Comparison of ENCODE assay signal across 17 cellular contexts in genomic region chr22:44379817-44380560, GRCh38.
DNase-seq lines count a peak whose midpoint lies in the region; ATAC-seq and TF ChIP-seq lines count a peak whose summit lies in the region.
"Had no signal": no experiment of that assay in that cellular context is flagged by ENCODE, and none has a peak within 500 bp of the region (broad histone marks: within the 10 kb centered on the region; RNA-seq: fewer than 3 reads in every experiment).

No MANE protein-coding gene starts in this region.

- peaks cover 9% of the 10 kb centered on the region for H3K36me3 Mint-ChIP-seq in chondrocyte (ENCODE audit: low read depth)
- peaks cover 10% of the 10 kb centered on the region for H3K36me3 Mint-ChIP-seq in stimulated activated memory B cell treated with anti-CD40 and anti-IgM and Interleukin-4, amounts not matched to agents 10 μg/mL and 1 μg/mL and 100 μg/mL, for 72 hours

- intact Hi-C loops in IMR-90 (cut with micrococcal nuclease) (no loop called here), right lobe of liver (cut with DNase I) (no loop called here), testis (cut with DNase I; ENCODE audit: low total_unique reads) (no loop called here)

- dilution Hi-C loops in IMR-90 (cut with HindIII; ENCODE audit: low sequenced_read_pairs, unreplicated experiment) = no loop called here

- no peak overlapping the region for H3K4ac ChIP-seq in IMR-90 (ENCODE audit: low read depth, low read length)

- H2BK15ac ChIP-seq in IMR-90 (ENCODE audit: low read depth, low read length) = no peak overlapping the region

- no peak overlapping the region for H4K5ac ChIP-seq in IMR-90 (ENCODE audit: low read depth, low read length)

- H2AFZ ChIP-seq in IMR-90 (replicated peaks; ENCODE audit: low read length, poor library complexity) = no peak overlapping the region
- H2AFZ ChIP-seq: PC-9 had no signal

- H2AK9ac ChIP-seq in IMR-90 (replicated peaks; ENCODE audit: low read depth, low read length, poor library complexity) = no peak overlapping the region

- BruUV-seq in IMR-90 (replicated peaks; lab: Mats Ljungman, UMichigan) = no TSS peak

- no peak overlapping the region; the same call in 1 of the 2 replicates for H3K4me2 ChIP-seq in IMR-90 (ENCODE audit: low read depth, low read length)
- H3K4me2 ChIP-seq: PC-9 had no signal

- POLR2A ChIA-PET in IMR-90 (lab: Charles Lee; ENCODE audit: unreplicated experiment) = no interaction called here

- no peak overlapping the region for H4K8ac ChIP-seq in IMR-90 (ENCODE audit: low read depth in 2 of 2, low read length in 2 of 2)

- no peak for TF ChIP-seq RAD21 in IMR-90 (IDR thresholded peaks at IDR 0.05; ENCODE audit: low read length)

- TF ChIP-seq CTCF in IMR-90 (conservative IDR thresholded peaks at IDR 0.05; ENCODE audit: low read depth, low read length) (no peak), chondrocyte (IDR thresholded peaks at IDR 0.05) (no peak), right lobe of liver (IDR thresholded peaks at IDR 0.05) (no peak), testis (IDR thresholded peaks at IDR 0.05) (no peak)

- H3K14ac ChIP-seq in IMR-90 (replicated peaks; ENCODE audit: low read depth, low read length) = no peak overlapping the region

- H3K4me3 Mint-ChIP-seq in chondrocyte (ENCODE audit: unreplicated experiment) = no peak overlapping the region
- no peak overlapping the region for H3K4me3 Mint-ChIP-seq in stimulated activated memory B cell treated with anti-CD40 and anti-IgM and Interleukin-4, amounts not matched to agents 10 μg/mL and 1 μg/mL and 100 μg/mL, for 72 hours
- H3K4me3 Mint-ChIP-seq: B cell; CD4-positive, alpha-beta memory T cell had no signal

- H4K91ac ChIP-seq in IMR-90 (ENCODE audit: insufficient read depth, low read depth, low read length) = no peak overlapping the region

- H3K27me3 Mint-ChIP-seq in chondrocyte (ENCODE audit: low read depth) = peaks cover 50% of the 10 kb centered on the region
- peaks cover 39% of the 10 kb centered on the region for H3K27me3 Mint-ChIP-seq in stimulated activated memory B cell treated with anti-CD40 and anti-IgM and Interleukin-4, amounts not matched to agents 10 μg/mL and 1 μg/mL and 100 μg/mL, for 72 hours

- H2BK120ac ChIP-seq in IMR-90 (ENCODE audit: low read depth, low read length) = no peak overlapping the region

- H2AK5ac ChIP-seq in IMR-90 (ENCODE audit: low read depth, low read length) = no peak overlapping the region

- ATAC-seq in IMR-90 (ENCODE audit: low read depth) = peak; percentile 42; the same call in 1 of the 2 replicates
- ATAC-seq in right lobe of liver = no peak
- peak; percentile 3 for ATAC-seq in stimulated activated memory B cell treated with anti-CD40 and anti-IgM and Interleukin-4, amounts not matched to agents 10 μg/mL and 1 μg/mL and 100 μg/mL, for 72 hours
- ATAC-seq in GM19324 (IDR thresholded peaks at IDR 0.05; ENCODE audit: low FRiP score, unreplicated experiment) = no peak

- no peak overlapping the region for H3K56ac ChIP-seq in IMR-90 (ENCODE audit: extremely low read depth, insufficient read depth, low read length)

- no peak for DNase-seq in IMR-90
- peak; percentile 56 for DNase-seq in chondrocyte (ENCODE audit: low spot score)
- DNase-seq in right lobe of liver = peak; percentile 6 to 23 (median 15)
- no peak for DNase-seq in testis
- no peak for DNase-seq in A172 (ENCODE audit: low spot score)
- DNase-seq: Calu3; CD4-positive, alpha-beta memory T cell; DMS53; H7; NCI-H1092; NCI-H146; NCI-H2081 treated with DMSO at 0.1 percent for 48 hours; NCI-H510A treated with DMSO at 0.1 percent for 48 hours; PC-9 had no signal

- H3K27ac ChIP-seq in IMR-90 (ENCODE audit: insufficient read depth, low read length) (no peak overlapping the region), right lobe of liver (no peak overlapping the region), testis (no peak overlapping the region)
- H3K27ac ChIP-seq: PC-9 had no signal

- H3K9me3 ChIP-seq in IMR-90 (ENCODE audit: control insufficient read depth, insufficient read depth, low read length) = peaks cover 9% of the 10 kb centered on the region
- peaks cover 0 to 3% (median 0%) of the 10 kb centered on the region in 4 donors for H3K9me3 ChIP-seq in right lobe of liver
- no peaks in the 10 kb centered on the region for H3K9me3 ChIP-seq in testis

- peaks cover 29% of the 10 kb centered on the region for H3K9me3 Mint-ChIP-seq in chondrocyte (ENCODE audit: low read depth)
- peaks cover 14% of the 10 kb centered on the region for H3K9me3 Mint-ChIP-seq in stimulated activated memory B cell treated with anti-CD40 and anti-IgM and Interleukin-4, amounts not matched to agents 10 μg/mL and 1 μg/mL and 100 μg/mL, for 72 hours

- no peak overlapping the region for H2BK5ac ChIP-seq in IMR-90 (ENCODE audit: low read depth, low read length, poor library complexity, severe bottlenecking)

- no peak overlapping the region for H3K9ac ChIP-seq in IMR-90 (ENCODE audit: low read depth, low read length)

- in situ Hi-C loops in IMR-90 (cut with MboI; ENCODE audit: low sequenced_read_pairs) = no loop called here

- H3K4me1 Mint-ChIP-seq in chondrocyte (ENCODE audit: low read depth) = no peaks in the 10 kb centered on the region
- H3K4me1 Mint-ChIP-seq in stimulated activated memory B cell treated with anti-CD40 and anti-IgM and Interleukin-4, amounts not matched to agents 10 μg/mL and 1 μg/mL and 100 μg/mL, for 72 hours = no peaks in the 10 kb centered on the region
- H3K4me1 Mint-ChIP-seq: B cell; CD4-positive, alpha-beta memory T cell had no signal

- H3K27ac Mint-ChIP-seq in chondrocyte (ENCODE audit: unreplicated experiment) = no peak overlapping the region
- no peak overlapping the region for H3K27ac Mint-ChIP-seq in stimulated activated memory B cell treated with anti-CD40 and anti-IgM and Interleukin-4, amounts not matched to agents 10 μg/mL and 1 μg/mL and 100 μg/mL, for 72 hours
- H3K27ac Mint-ChIP-seq: B cell; CD4-positive, alpha-beta memory T cell had no signal

- H3K9me1 ChIP-seq in IMR-90 (ENCODE audit: insufficient read depth, low read length) = no peaks in the 10 kb centered on the region

- H3K79me1 ChIP-seq in IMR-90 (ENCODE audit: low read depth in 1 of 2, low read length in 2 of 2) = no peaks in the 10 kb centered on the region

- peaks cover 15% of the 10 kb centered on the region for H3K27me3 ChIP-seq in IMR-90 (ENCODE audit: control insufficient read depth, insufficient read depth, low read length)
- H3K27me3 ChIP-seq in right lobe of liver = no peaks in the 10 kb centered on the region
- H3K27me3 ChIP-seq in testis = no peaks in the 10 kb centered on the region

- H3K4me1 ChIP-seq in IMR-90 (ENCODE audit: control insufficient read depth, insufficient read depth, low read length) (no peaks in the 10 kb centered on the region; the same call in 1 of the 2 replicates), right lobe of liver (peaks cover 0 to 20% (median 9%) of the 10 kb centered on the region in 4 donors), testis (peaks cover 4% of the 10 kb centered on the region)

- CTCF ChIA-PET in IMR-90 (lab: Yijun Ruan, JAX) = no interaction called here

- H3K36me3 ChIP-seq in IMR-90 (ENCODE audit: control insufficient read depth, insufficient read depth, low read length) (no peaks in the 10 kb centered on the region), right lobe of liver (no peaks in the 10 kb centered on the region), testis (ENCODE audit: low read depth, missing control alignments) (no peaks in the 10 kb centered on the region)

- no peak overlapping the region for H3K18ac ChIP-seq in IMR-90 (ENCODE audit: low read depth, low read length)

- H2BK20ac ChIP-seq in IMR-90 (ENCODE audit: low read depth, low read length) = no peak overlapping the region

- TF ChIP-seq POLR2A in IMR-90 (IDR thresholded peaks at IDR 0.05; ENCODE audit: low read depth, low read length) (no peak), right lobe of liver (IDR thresholded peaks at IDR 0.05) (no peak), testis (IDR thresholded peaks at IDR 0.05) (no peak)

- no peak overlapping the region for H3K23ac ChIP-seq in IMR-90 (ENCODE audit: low read depth, low read length)

- WGBS in IMR-90 (ENCODE audit: extremely low coverage in 2 of 2, insufficient read length in 1 of 2), 2 experiments = 82% methylated on average over 4 of the region's 14 CpGs; no CpG with 5 or more reads in 1 of the 2 experiments
- 58% methylated on average over 7 of the region's 14 CpGs for WGBS in right lobe of liver (ENCODE audit: insufficient coverage, low coverage, low lambda C conversion rate, missing lambda C conversion rate)
- 84 to 85% methylated on average over 14 of the region's 14 CpGs for WGBS in testis, 2 donors

- no peaks in the 10 kb centered on the region for H4K20me1 ChIP-seq in IMR-90 (ENCODE audit: insufficient read depth, low read length)

- H3K4me3 ChIP-seq in IMR-90 (ENCODE audit: insufficient read depth, low read depth, low read length) = no peak overlapping the region
- H3K4me3 ChIP-seq in right lobe of liver = no peak overlapping the region
- no peak overlapping the region for H3K4me3 ChIP-seq in testis
- H3K4me3 ChIP-seq: PC-9 had no signal

TF ChIP-seq in IMR-90, 13 proteins besides CTCF, POLR2A, EP300 and RAD21 (continues in another document):
- TF ChIP-seq RCOR1 (IDR thresholded peaks at IDR 0.05; ENCODE audit: insufficient replicate concordance, low read length) (no peak), CHD1 (IDR thresholded peaks at IDR 0.05; ENCODE audit: low read depth, low read length) (no peak), MAZ (IDR thresholded peaks at IDR 0.05; ENCODE audit: borderline replicate concordance, low read depth, low read length) (no peak), CEBPB (IDR thresholded peaks at IDR 0.05; ENCODE audit: low read depth, low read length) (no peak), MAFK (IDR thresholded peaks at IDR 0.05; ENCODE audit: low read depth, low read length) (no peak), MXI1 (IDR thresholded peaks at IDR 0.05; ENCODE audit: borderline replicate concordance, low read depth, low read length) (no peak), BHLHE40 (IDR thresholded peaks at IDR 0.05; ENCODE audit: low read depth, low read length) (no peak), NFE2L2 (IDR thresholded peaks at IDR 0.05; ENCODE audit: low read depth, low read length) (no peak)
- TF ChIP-seq, protein P1, sequence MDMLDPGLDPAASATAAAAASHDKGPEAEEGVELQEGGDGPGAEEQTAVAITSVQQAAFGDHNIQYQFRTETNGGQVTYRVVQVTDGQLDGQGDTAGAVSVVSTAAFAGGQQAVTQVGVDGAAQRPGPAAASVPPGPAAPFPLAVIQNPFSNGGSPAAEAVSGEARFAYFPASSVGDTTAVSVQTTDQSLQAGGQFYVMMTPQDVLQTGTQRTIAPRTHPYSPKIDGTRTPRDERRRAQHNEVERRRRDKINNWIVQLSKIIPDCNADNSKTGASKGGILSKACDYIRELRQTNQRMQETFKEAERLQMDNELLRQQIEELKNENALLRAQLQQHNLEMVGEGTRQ (IDR thresholded peaks at IDR 0.05; ENCODE audit: low read depth, low read length) = no peak

Comparison
In these comparisons a context has a peak if more than half of its experiments do, and no peak if none do; other contexts are left out.
1. ATAC-seq: peak in IMR-90 (single experiment) and stimulated activated memory B cell treated with anti-CD40 and anti-IgM and Interleukin-4, amounts not matched to agents 10 μg/mL and 1 μg/mL and 100 μg/mL, for 72 hours (single experiment); none in right lobe of liver (0 of 4) and GM19324 (single experiment).
2. DNase-seq: peak in chondrocyte (single experiment) and right lobe of liver (3 of 3); none in IMR-90 (single experiment), testis (single experiment) and A172 (single experiment).